ENCODE assay signal across 18 cellular contexts in genomic region chr13:112958127-112958989, GRCh38. TPM values are rescaled to one million over a fixed set of nuclear protein-coding genes. Genes with fewer than 3 reads are reported as not detected.
DNase-seq lines count a peak whose midpoint lies in the region; ATAC-seq and TF ChIP-seq lines count a peak whose summit lies in the region.
"Had no signal": no experiment of that assay in that cellular context is flagged by ENCODE, and none has a peak within 500 bp of the region (broad histone marks: within the 10 kb centered on the region; RNA-seq: fewer than 3 reads in every experiment).

No MANE protein-coding gene starts in this region.

- no peak overlapping the region for H3K9ac ChIP-seq in mammary epithelial cell (ENCODE audit: insufficient read depth, low read length)

- H2AFZ ChIP-seq in mammary epithelial cell (ENCODE audit: low read depth, low read length) = no peak overlapping the region

- WGBS in mammary epithelial cell (ENCODE audit: low coverage, missing lambda C conversion rate) = 73% methylated on average over 19 of the region's 29 CpGs
- 65 to 76% methylated on average over 29 of the region's 29 CpGs for WGBS in heart right ventricle, 2 donors

- no peak overlapping the region for H3K4me2 ChIP-seq in mammary epithelial cell (ENCODE audit: insufficient read depth, low read depth, low read length)
- H3K4me2 ChIP-seq: A549 had no signal

- H3K4me1 ChIP-seq in breast epithelium (no peaks in the 10 kb centered on the region), mammary epithelial cell (ENCODE audit: insufficient read depth, low read length) (no peaks in the 10 kb centered on the region), heart right ventricle (peaks cover 4 to 45% (median 12%) of the 10 kb centered on the region in 9 donors), uterus (no peaks in the 10 kb centered on the region)
- H3K4me1 ChIP-seq: A549, vagina had no signal

- ATAC-seq in heart right ventricle = peak in 7 of 8 donors; percentile 18 to 82 (median 57)
- no peak for ATAC-seq in HG03135 (IDR thresholded peaks at IDR 0.05; ENCODE audit: unreplicated experiment)
- ATAC-seq: A549, mucosa of descending colon had no signal

- DNase-seq in breast epithelium (ENCODE audit: low spot score in 2 of 2) (no peak), mammary epithelial cell (no peak), heart right ventricle (no peak), posterior vena cava (ENCODE audit: low spot score) (peak; percentile 74), uterus (no peak), NCI-H1930 (lab: John Stamatoyannopoulos, UW) (no peak), NCI-H2196 treated with DMSO at 0.1 percent for 48 hours (lab: John Stamatoyannopoulos, UW; ENCODE audit: unreplicated experiment) (no peak)
- DNase-seq: amniotic stem cell, erythroblast, MM.1S, mucosa of descending colon, NCI-H187, NCI-H510A had no signal

- no TSS peak for BruUV-seq in mammary epithelial cell (replicated peaks; lab: Mats Ljungman, UMichigan)

- H3K27me3 ChIP-seq in breast epithelium (no peaks in the 10 kb centered on the region), mammary epithelial cell (ENCODE audit: insufficient read depth, low read length) (no peaks in the 10 kb centered on the region), heart right ventricle (peaks cover 0 to 3% (median 0%) of the 10 kb centered on the region in 7 donors), uterus (no peaks in the 10 kb centered on the region)
- H3K27me3 ChIP-seq: vagina had no signal

- H3K4me3 ChIP-seq in breast epithelium (no peak overlapping the region), mammary epithelial cell (replicated peaks in 1 of 3; ENCODE audit: insufficient read depth in 1 of 3, low read depth in 2 of 3, low read length in 3 of 3) (no peak overlapping the region), heart right ventricle (peak overlapping the region in 3 of 10 donors; percentile 10 to 27 (median 17)), uterus (no peak overlapping the region)
- H3K4me3 ChIP-seq: A549, mucosa of descending colon, skin epidermis, vagina had no signal

- CTCF ChIA-PET in mammary epithelial cell (lab: Charles Lee; ENCODE audit: low non-redundant PET) = no interaction called here

- no peaks in the 10 kb centered on the region for H3K79me2 ChIP-seq in mammary epithelial cell (ENCODE audit: insufficient read depth, low read length)

- H3K9me3 ChIP-seq in breast epithelium (no peaks in the 10 kb centered on the region), mammary epithelial cell (replicated peaks; ENCODE audit: insufficient read depth, low read length) (no peaks in the 10 kb centered on the region), heart right ventricle (no peaks in the 10 kb centered on the region), uterus (no peaks in the 10 kb centered on the region)
- H3K9me3 ChIP-seq: A549, mucosa of descending colon, vagina had no signal

- H3K27ac ChIP-seq in breast epithelium = peak overlapping the region; percentile 36 to 72
- H3K27ac ChIP-seq in mammary epithelial cell (ENCODE audit: insufficient read depth, low read depth, low read length) = no peak overlapping the region
- H3K27ac ChIP-seq in heart right ventricle = peak overlapping the region; percentile 70 to 96 (median 88)
- H3K27ac ChIP-seq in uterus = peak overlapping the region; percentile 64 to 65
- H3K27ac ChIP-seq: A549, C4-2B, vagina had no signal

- H3K36me3 ChIP-seq in breast epithelium = no peaks in the 10 kb centered on the region
- H3K36me3 ChIP-seq in mammary epithelial cell (ENCODE audit: insufficient read depth, low read length) = no peaks in the 10 kb centered on the region
- H3K36me3 ChIP-seq in heart right ventricle = no peaks in the 10 kb centered on the region
- H3K36me3 ChIP-seq in uterus = no peaks in the 10 kb centered on the region
- H3K36me3 ChIP-seq: vagina had no signal

- no peak for TF ChIP-seq CTCF in breast epithelium (IDR thresholded peaks at IDR 0.05)
- no peak for TF ChIP-seq CTCF in mammary epithelial cell (conservative IDR thresholded peaks at IDR 0.05 in 1 of 2, IDR thresholded peaks at IDR 0.05 in 1 of 2; ENCODE audit: extremely low read depth in 1 of 2, insufficient read depth in 1 of 2, low read depth in 1 of 2, low read length in 2 of 2)
- no peak for TF ChIP-seq CTCF in heart right ventricle (IDR thresholded peaks at IDR 0.05)
- TF ChIP-seq CTCF in uterus (IDR thresholded peaks at IDR 0.05) = no peak

- no peaks in the 10 kb centered on the region for H4K20me1 ChIP-seq in mammary epithelial cell (ENCODE audit: insufficient read depth, low read length)

- intact Hi-C loops in breast epithelium (cut with DNase I; ENCODE audit: low total_unique reads) (no loop called here), mammary epithelial cell (cut with micrococcal nuclease) (no loop called here), heart right ventricle (cut with DNase I) (loop anchor here in 3 of 10 donors (2.0 to 10.0 kb wide), 2 partner anchors 20 to 46 kb away; no protein-coding TSS in a partner anchor), posterior vena cava (cut with DNase I) (no loop called here), uterus (cut with DNase I; ENCODE audit: low total_unique reads) (no loop called here)

- TF ChIP-seq POLR2A in breast epithelium (IDR thresholded peaks at IDR 0.05) (no peak), uterus (IDR thresholded peaks at IDR 0.05) (no peak)

- in situ Hi-C loops in mammary epithelial cell (cut with MboI; ENCODE audit: low sequenced_read_pairs in 2 of 2) = no loop called here

- dilution Hi-C loops in mammary epithelial cell (cut with HindIII; ENCODE audit: low sequenced_read_pairs) = no loop called here

RNA-seq across cellular contexts. Expression of gene MCF2L, which starts 10.7 kb away (rescaled TPM):
- 10 to 100 TPM; 33.4 to 77.3 (median 38.6) TPM for total RNA-seq in breast epithelium
- total RNA-seq in mammary epithelial cell = under 1 TPM in 1 of 2 donors, not detected in 1; 0.33 TPM
- 0.10 TPM for polyA plus RNA-seq in mammary epithelial cell
- not detected for polyA minus RNA-seq in mammary epithelial cell
- 10 to 100 TPM; 29.6 to 99.8 (median 45.3) TPM for total RNA-seq in heart right ventricle
- polyA plus RNA-seq in heart right ventricle = 10 to 100 TPM; 38.6 to 94.1 TPM
- total RNA-seq in posterior vena cava = 10 to 100 TPM; 28.6 to 33.1 TPM
- total RNA-seq in uterus = 100 to 1,000 TPM in 1 of 4 donors, 10 to 100 TPM in 3; 25.0 to 103 (median 61.0) TPM

Comparison
In these comparisons a context has a peak if more than half of its experiments do, and no peak if none do; other contexts are left out.
1. RNA of gene MCF2L, which starts 10.7 kb away (total RNA-seq): 25.0 to 103 TPM in uterus, 29.6 to 99.8 TPM in heart right ventricle, 33.4 to 77.3 TPM in breast epithelium and 28.6 to 33.1 TPM in posterior vena cava; 0.33 TPM in mammary epithelial cell; every median in the first group is over 10 times any median in the second.